ENCODE assay signal across 35 cellular contexts in the genomic region with DNA sequence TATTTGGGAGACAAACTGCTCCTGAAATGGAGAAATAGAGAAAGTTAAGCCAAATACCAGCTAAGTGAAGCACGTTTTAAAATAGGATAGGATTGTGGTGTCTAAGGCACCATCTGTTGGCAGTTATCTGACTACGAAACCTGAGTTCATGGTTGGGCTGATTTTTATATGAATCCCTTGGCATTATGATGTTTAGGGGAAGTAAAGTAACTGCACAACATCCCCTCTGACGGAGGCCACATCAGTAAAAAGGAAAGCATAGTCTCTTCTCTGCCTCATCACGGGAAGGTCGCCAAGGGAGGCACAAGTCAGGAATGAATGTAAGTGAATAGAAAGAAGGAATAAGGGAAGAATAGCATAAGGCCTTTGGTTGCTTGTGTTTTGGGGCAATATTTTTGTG.
A peak's percentile ranks its signal among the peaks of the same experiment; 100 is the strongest.
DNase-seq lines count a peak whose midpoint lies in the region; ATAC-seq, FAIRE-seq and TF ChIP-seq lines count a peak whose summit lies in the region.
"Had no signal": no experiment of that assay in that cellular context is flagged by ENCODE, and none has a peak within 500 bp of the region (broad histone marks: within the 10 kb centered on the region; RNA-seq: fewer than 3 reads in every experiment).

No MANE protein-coding gene starts in this region.

- H3K27me3 ChIP-seq in GM23248 (replicated peaks; ENCODE audit: insufficient read depth) (no peaks in the 10 kb centered on the region), astrocyte (ENCODE audit: insufficient read depth, low read length) (no peaks in the 10 kb centered on the region)
- H3K27me3 ChIP-seq: breast epithelium, esophagus squamous epithelium, uterus had no signal

- no peaks in the 10 kb centered on the region for H3K79me2 ChIP-seq in GM23248 (ENCODE audit: insufficient read depth)
- no peaks in the 10 kb centered on the region for H3K79me2 ChIP-seq in astrocyte (ENCODE audit: insufficient read depth, low read length)

- H3K9me3 Mint-ChIP-seq in astrocyte (ENCODE audit: unreplicated experiment) (no peaks in the 10 kb centered on the region), nephron (no peaks in the 10 kb centered on the region)
- H3K9me3 Mint-ChIP-seq in stimulated activated naive CD8-positive, alpha-beta T cell treated with anti-CD3 and anti-CD28 coated beads, Interleukin-15, amount 100 ng/mL, for 72 hours = no peaks in the 10 kb centered on the region
- H3K9me3 Mint-ChIP-seq: activated T-helper 2 cell treated with anti-CD3 and anti-CD28 coated beads, Interferon-gamma antibody, Interleukin-2, Interleukin-4, amounts not matched to agents 10 μg/mL and 5 μg/mL and 100 μg/mL, durations not matched to agents 14 hours and 24 hours and 36 hours had no signal

- TF ChIP-seq CTCF in astrocyte (IDR thresholded peaks at IDR 0.05; ENCODE audit: insufficient read depth, low read depth, low read length) (no peak), nephron (IDR thresholded peaks at IDR 0.05; ENCODE audit: unreplicated experiment in 3 of 3) (no peak)

- H3K27ac ChIP-seq in GM23248 = peak overlapping the region; percentile 73
- H3K27ac ChIP-seq in astrocyte (ENCODE audit: low read depth, low read length) = no peak overlapping the region
- H3K27ac ChIP-seq: A549, C4-2B, esophagus squamous epithelium, thoracic aorta, VCaP had no signal

- H4K20me1 ChIP-seq in GM23248 (ENCODE audit: insufficient read depth) (no peaks in the 10 kb centered on the region), astrocyte (ENCODE audit: insufficient read depth, low read length) (no peaks in the 10 kb centered on the region)

- H3K4me3 ChIP-seq in GM23248 (peak overlapping the region; percentile 2; the same call in 1 of the 2 replicates), astrocyte (ENCODE audit: insufficient read depth, low read depth, low read length) (no peak overlapping the region)
- H3K4me3 ChIP-seq: A549, breast epithelium, esophagus squamous epithelium, K562, mucosa of descending colon, thoracic aorta, uterus had no signal

- no peaks in the 10 kb centered on the region for H3K4me1 Mint-ChIP-seq in astrocyte (ENCODE audit: low read depth, unreplicated experiment)
- peaks cover 32% of the 10 kb centered on the region for H3K4me1 Mint-ChIP-seq in nephron
- H3K4me1 Mint-ChIP-seq in stimulated activated naive CD8-positive, alpha-beta T cell treated with anti-CD3 and anti-CD28 coated beads, Interleukin-15, amount 100 ng/mL, for 72 hours = no peaks in the 10 kb centered on the region
- H3K4me1 Mint-ChIP-seq: activated naive CD4-positive, alpha-beta T cell treated with anti-CD3 and anti-CD28 coated beads, Interleukin-2, amount 50 U/mL, for 24 hours had no signal

- H3K9me3 ChIP-seq in GM23248 (ENCODE audit: low read depth) (no peaks in the 10 kb centered on the region), astrocyte (ENCODE audit: insufficient read depth, low read depth, low read length) (no peaks in the 10 kb centered on the region)
- H3K9me3 ChIP-seq: A549, breast epithelium, Caco-2, esophagus squamous epithelium, mucosa of descending colon, thoracic aorta, uterus had no signal

- FAIRE-seq in astrocyte (lab: Jason Lieb, UNC) = peak; percentile 66
- FAIRE-seq: A549, G401.6, H54, HTR-8/SVneo, K562, small intestine had no signal

- H3K27me3 Mint-ChIP-seq in astrocyte (ENCODE audit: low read depth, unreplicated experiment) (no peaks in the 10 kb centered on the region), nephron (ENCODE audit: low read depth) (no peaks in the 10 kb centered on the region)
- peaks cover 15% of the 10 kb centered on the region for H3K27me3 Mint-ChIP-seq in stimulated activated naive CD8-positive, alpha-beta T cell treated with anti-CD3 and anti-CD28 coated beads, Interleukin-15, amount 100 ng/mL, for 72 hours

- H3K36me3 ChIP-seq in GM23248 (ENCODE audit: low read depth) = no peaks in the 10 kb centered on the region
- H3K36me3 ChIP-seq in astrocyte (ENCODE audit: insufficient read depth, low read length) = no peaks in the 10 kb centered on the region
- H3K36me3 ChIP-seq: breast epithelium, esophagus squamous epithelium, thoracic aorta, uterus had no signal

- H3F3A ChIP-seq in GM23248 (ENCODE audit: insufficient read depth) = peaks cover 29% of the 10 kb centered on the region

- H3K4me3 Mint-ChIP-seq in astrocyte (ENCODE audit: unreplicated experiment) (no peak overlapping the region), nephron (no peak overlapping the region)
- H3K4me3 Mint-ChIP-seq in stimulated activated naive CD8-positive, alpha-beta T cell treated with anti-CD3 and anti-CD28 coated beads, Interleukin-15, amount 100 ng/mL, for 72 hours = no peak overlapping the region
- H3K4me3 Mint-ChIP-seq: activated CD8-positive, alpha-beta T cell treated with anti-CD3 and anti-CD28 coated beads, Interleukin-2, amount 10 ng/mL, durations not matched to agents 7 days and 5 days; activated naive CD4-positive, alpha-beta T cell treated with anti-CD3 and anti-CD28 coated beads, Interleukin-2, amount 50 U/mL, for 24 hours; natural killer cell treated with Interleukin-12 subunit alpha and Interleukin-12 subunit beta and Interleukin-15 and Interleukin-18, amount 100 ng/mL, for 72 hours had no signal

- H3K4me2 ChIP-seq in GM23248 (ENCODE audit: unreplicated experiment) = peak overlapping the region; percentile 72
- no peak overlapping the region for H3K4me2 ChIP-seq in astrocyte (ENCODE audit: low read length)
- H3K4me2 ChIP-seq: A549 had no signal

- peak; percentile 38 for DNase-seq in AG08395 (ENCODE audit: low spot score)
- peak; percentile 57 for DNase-seq in GM23248
- no peak for DNase-seq in astrocyte (ENCODE audit: low read depth)
- DNase-seq in SK-N-DZ (ENCODE audit: low spot score) = no peak
- no peak for DNase-seq in activated T-cell treated with anti-CD3 and anti-CD28 coated beads for 4 hours
- DNase-seq in stimulated activated naive CD8-positive, alpha-beta T cell treated with anti-CD3 and anti-CD28 coated beads, Interleukin-15, amount 100 ng/mL, for 72 hours = no peak
- DNase-seq: activated CD4-positive, alpha-beta T cell treated with anti-CD3 and anti-CD28 coated beads for 4 hours; activated CD8-positive, alpha-beta T cell treated with anti-CD3 and anti-CD28 coated beads, Interleukin-2, amount 10 ng/mL, durations not matched to agents 7 days and 5 days; amygdala; Caco-2; esophagus squamous epithelium; left colon; mucosa of descending colon; NCI-H1930; NCI-H510A treated with DMSO at 0.1 percent for 48 hours; SHP77; small intestine; stimulated activated naive CD8-positive, alpha-beta T cell treated with anti-CD3 and anti-CD28 coated beads, Interleukin-15, Interleukin-2, amounts not matched to agents 100 U/mL and 50 U/mL, for 24 hours; SW 1271; T1000; uterus had no signal

- in situ Hi-C loops in GM23248 (cut with MboI) = no loop called here

- 63 to 65% methylated on average over 5 of the region's 5 CpGs for WGBS in GM23248 (ENCODE audit: low coverage in 1 of 2, low lambda C conversion rate in 2 of 2, missing lambda C conversion rate in 2 of 2), 2 experiments

- H3K36me3 Mint-ChIP-seq in astrocyte (ENCODE audit: low read depth, unreplicated experiment) (no peaks in the 10 kb centered on the region), nephron (ENCODE audit: low read depth) (no peaks in the 10 kb centered on the region)
- H3K36me3 Mint-ChIP-seq: activated naive CD4-positive, alpha-beta T cell treated with anti-CD3 and anti-CD28 coated beads, Interleukin-2, amount 50 U/mL, for 24 hours; natural killer cell treated with Interleukin-12 subunit alpha and Interleukin-12 subunit beta and Interleukin-15 and Interleukin-18, amount 100 ng/mL, for 72 hours had no signal

- no peak overlapping the region for H3K9ac ChIP-seq in GM23248
- no peak overlapping the region for H3K9ac ChIP-seq in astrocyte (ENCODE audit: low read length)

- no peaks in the 10 kb centered on the region for H3K9me2 ChIP-seq in GM23248 (ENCODE audit: insufficient read depth)

- H2AFZ ChIP-seq in GM23248 (no peak overlapping the region), astrocyte (ENCODE audit: low read depth, low read length) (no peak overlapping the region)

- H3K4me1 ChIP-seq in GM23248 (ENCODE audit: insufficient read depth) = peaks cover 37% of the 10 kb centered on the region
- H3K4me1 ChIP-seq in astrocyte (ENCODE audit: insufficient read depth, low read length) = no peaks in the 10 kb centered on the region
- H3K4me1 ChIP-seq: A549, breast epithelium, Caco-2, uterus had no signal

- H3K27ac Mint-ChIP-seq in astrocyte (ENCODE audit: unreplicated experiment) (no peak overlapping the region), nephron (peak overlapping the region; percentile 40 to 62 (median 54))
- H3K27ac Mint-ChIP-seq in stimulated activated naive CD8-positive, alpha-beta T cell treated with anti-CD3 and anti-CD28 coated beads, Interleukin-15, amount 100 ng/mL, for 72 hours = no peak overlapping the region
- H3K27ac Mint-ChIP-seq: activated CD8-positive, alpha-beta T cell treated with anti-CD3 and anti-CD28 coated beads, Interleukin-2, amount 10 ng/mL, durations not matched to agents 7 days and 5 days; activated naive CD4-positive, alpha-beta T cell treated with anti-CD3 and anti-CD28 coated beads, Interleukin-2, amount 50 U/mL, for 24 hours; activated T-helper 2 cell treated with anti-CD3 and anti-CD28 coated beads, Interferon-gamma antibody, Interleukin-2, Interleukin-4, amounts not matched to agents 10 μg/mL and 5 μg/mL and 100 μg/mL, durations not matched to agents 14 hours and 24 hours and 36 hours; natural killer cell treated with Interleukin-12 subunit alpha and Interleukin-12 subunit beta and Interleukin-15 and Interleukin-18, amount 100 ng/mL, for 72 hours had no signal

- ATAC-seq in GM19467 (IDR thresholded peaks at IDR 0.05; ENCODE audit: unreplicated experiment) = no peak
- no peak for ATAC-seq in stimulated activated naive CD8-positive, alpha-beta T cell treated with anti-CD3 and anti-CD28 coated beads, Interleukin-15, amount 100 ng/mL, for 72 hours
- ATAC-seq: A549; activated CD8-positive, alpha-beta T cell treated with anti-CD3 and anti-CD28 coated beads, Interleukin-2, amount 10 ng/mL, durations not matched to agents 7 days and 5 days; K562; left colon; mucosa of descending colon; natural killer cell treated with Interleukin-12 subunit alpha and Interleukin-12 subunit beta and Interleukin-15 and Interleukin-18, amount 100 ng/mL, for 72 hours; stimulated activated naive CD8-positive, alpha-beta T cell treated with anti-CD3 and anti-CD28 coated beads, Interleukin-15, Interleukin-2, amounts not matched to agents 100 U/mL and 50 U/mL, for 24 hours had no signal

Comparison
In these comparisons a context has a peak if more than half of its experiments do, and no peak if none do; other contexts are left out.
1. DNase-seq: peak in AG08395 (single experiment) and GM23248 (single experiment); none in astrocyte (single experiment), SK-N-DZ (single experiment), activated T-cell treated with anti-CD3 and anti-CD28 coated beads for 4 hours (single experiment) and stimulated activated naive CD8-positive, alpha-beta T cell treated with anti-CD3 and anti-CD28 coated beads, Interleukin-15, amount 100 ng/mL, for 72 hours (0 of 2).
2. H3K27ac Mint-ChIP-seq: peak in nephron (3 of 3); none in astrocyte (single experiment) and stimulated activated naive CD8-positive, alpha-beta T cell treated with anti-CD3 and anti-CD28 coated beads, Interleukin-15, amount 100 ng/mL, for 72 hours (0 of 2).